1 cellular context compared by ENCODE assay signal in the genomic region with DNA sequence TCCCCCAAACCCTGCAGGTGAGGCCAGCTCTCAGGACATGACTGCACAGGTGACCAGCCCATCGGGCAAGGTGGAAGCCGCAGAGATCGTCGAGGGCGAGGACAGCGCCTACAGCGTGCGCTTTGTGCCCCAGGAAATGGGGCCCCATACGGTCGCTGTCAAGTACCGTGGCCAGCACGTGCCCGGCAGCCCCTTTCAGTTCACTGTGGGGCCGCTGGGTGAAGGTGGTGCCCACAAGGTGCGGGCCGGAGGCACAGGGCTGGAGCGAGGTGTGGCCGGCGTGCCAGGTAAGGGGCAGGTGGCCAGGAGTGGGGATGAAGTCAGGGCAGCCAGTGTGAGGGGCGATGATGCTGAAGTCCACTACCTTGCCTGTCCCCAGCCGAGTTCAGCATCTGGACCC.
TF ChIP-seq lines count a peak whose summit lies in the region.

No MANE protein-coding gene starts in this region.

TF ChIP-seq in K562, 482 proteins besides CTCF, POLR2A, EP300 and RAD21:
- TF ChIP-seq POLR2G (IDR thresholded peaks at IDR 0.05; ENCODE audit: low read depth, low read length) = 0 out of 2 replicates have a peak, but pooled peaks have one; percentile 53
- TF ChIP-seq PCBP1 (IDR thresholded peaks at IDR 0.05; ENCODE audit: low read depth, low read length, poor library complexity, severe bottlenecking) = peak; percentile 37
- peak; percentile 25 for TF ChIP-seq RBM22 (IDR thresholded peaks at IDR 0.05; ENCODE audit: low read depth, low read length, poor library complexity, severe bottlenecking)
- no peak for TF ChIP-seq CXXC5 (CRISPR knock-in tag; IDR thresholded peaks at IDR 0.05)
- peak; percentile 61 for TF ChIP-seq RBFOX2 (IDR thresholded peaks at IDR 0.05; ENCODE audit: low read depth, low read length)
- TF ChIP-seq E2F3 (CRISPR knock-in tag; IDR thresholded peaks at IDR 0.05) = no peak
